In the genomic region with DNA sequence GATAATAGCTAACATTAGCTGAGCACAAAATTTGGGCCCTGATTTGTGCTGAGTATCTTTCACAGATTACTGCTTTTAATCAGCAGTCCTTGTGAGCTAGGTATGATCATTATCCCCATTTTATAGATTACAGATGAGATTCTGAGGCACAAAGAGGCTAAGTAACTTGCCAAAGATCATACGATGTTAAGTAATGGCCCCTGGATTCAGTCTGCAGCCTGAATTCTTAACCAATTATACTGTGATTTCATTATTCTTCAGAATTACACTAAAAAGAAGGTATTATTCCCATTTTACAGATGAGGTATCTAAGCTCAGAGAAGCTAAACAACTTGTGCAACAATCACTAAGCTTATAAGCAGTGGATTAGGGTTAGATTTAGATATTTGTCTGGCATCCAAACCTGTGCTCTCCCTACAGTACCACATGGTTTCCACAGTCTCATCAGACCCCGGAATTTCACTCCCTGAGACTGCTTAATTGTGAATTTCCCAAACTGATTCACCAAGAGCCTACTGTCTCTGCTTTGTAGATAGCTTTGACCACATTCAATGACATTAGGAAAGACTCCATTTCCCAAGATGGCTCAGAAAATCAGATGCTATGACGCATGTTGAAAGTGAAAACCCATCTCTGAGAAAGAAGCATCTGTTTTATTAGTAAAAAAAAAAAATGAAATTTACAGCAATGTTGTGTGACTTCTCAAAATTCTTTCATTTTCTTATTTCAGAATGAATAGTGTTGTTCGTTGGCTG, we compare ENCODE assay signal across 13 cellular contexts.
DNase-seq lines count a peak whose midpoint lies in the region; ATAC-seq, FAIRE-seq and TF ChIP-seq lines count a peak whose summit lies in the region.
"Had no signal": no experiment of that assay in that cellular context is flagged by ENCODE, and none has a peak within 500 bp of the region (broad histone marks: within the 10 kb centered on the region; RNA-seq: fewer than 3 reads in every experiment).

No MANE protein-coding gene starts in this region.

- H3K9me3 Mint-ChIP-seq in activated naive CD8-positive, alpha-beta T cell treated with anti-CD3 and anti-CD28 coated beads for 36 hours = no peaks in the 10 kb centered on the region
- H3K9me3 Mint-ChIP-seq in activated naive CD8-positive, alpha-beta T cell treated with anti-CD3 and anti-CD28 coated beads, Interleukin-2, amount 50 U/mL, for 24 hours = no peaks in the 10 kb centered on the region
- H3K9me3 Mint-ChIP-seq in endodermal cell = no peaks in the 10 kb centered on the region

- no peak for DNase-seq in activated naive CD8-positive, alpha-beta T cell treated with anti-CD3 and anti-CD28 coated beads for 36 hours
- no peak for DNase-seq in activated naive CD8-positive, alpha-beta T cell treated with anti-CD3 and anti-CD28 coated beads, Interleukin-2, amount 50 U/mL, for 24 hours
- DNase-seq in coronary artery (ENCODE audit: low spot score) (no peak), tibial artery (no peak), COLO668 (lab: John Stamatoyannopoulos, UW; ENCODE audit: unreplicated experiment) (no peak), D721Med (ENCODE audit: insufficient read length, low spot score) (no peak), endodermal cell (no peak)
- DNase-seq: effector memory CD4-positive, alpha-beta T cell; Karpas-422; stimulated activated CD4-positive, alpha-beta T cell treated with anti-CD3 and anti-CD28 coated beads, Interleukin-2, amount 100 ng/mL, for 24 hours had no signal

- TF ChIP-seq CTCF in coronary artery (IDR thresholded peaks at IDR 0.05) (no peak), tibial artery (IDR thresholded peaks at IDR 0.05) (no peak), D721Med (IDR thresholded peaks at IDR 0.05; ENCODE audit: insufficient read depth, missing control alignments) (no peak), endodermal cell (conservative IDR thresholded peaks at IDR 0.05) (no peak)

- no peak overlapping the region for H3K9ac ChIP-seq in endodermal cell (ENCODE audit: extremely low read depth, low read length, poor library complexity, severe bottlenecking)
- H3K9ac ChIP-seq: BLaER1 had no signal

- 94 to 100% methylated on average over 2 to 4 of the region's 4 CpGs for WGBS in endodermal cell (ENCODE audit: insufficient coverage in 1 of 2, insufficient read length in 1 of 2), 2 experiments

- peaks cover 14% of the 10 kb centered on the region for H3K4me1 Mint-ChIP-seq in activated naive CD8-positive, alpha-beta T cell treated with anti-CD3 and anti-CD28 coated beads for 36 hours
- H3K4me1 Mint-ChIP-seq in activated naive CD8-positive, alpha-beta T cell treated with anti-CD3 and anti-CD28 coated beads, Interleukin-2, amount 50 U/mL, for 24 hours = peaks cover 10% of the 10 kb centered on the region
- H3K4me1 Mint-ChIP-seq in endodermal cell = peaks cover 28% of the 10 kb centered on the region

- H3K36me3 ChIP-seq in tibial artery (no peaks in the 10 kb centered on the region), endodermal cell (ENCODE audit: control insufficient read depth, insufficient read depth, low read length) (no peaks in the 10 kb centered on the region)
- H3K36me3 ChIP-seq: BLaER1 had no signal

- ATAC-seq in activated naive CD8-positive, alpha-beta T cell treated with anti-CD3 and anti-CD28 coated beads, Interleukin-2, amount 50 U/mL, for 24 hours = no peak
- ATAC-seq in HG02884 (IDR thresholded peaks at IDR 0.05; ENCODE audit: unreplicated experiment) = peak; percentile 48

- peaks cover 9% of the 10 kb centered on the region for H3K27me3 Mint-ChIP-seq in activated naive CD8-positive, alpha-beta T cell treated with anti-CD3 and anti-CD28 coated beads for 36 hours
- H3K27me3 Mint-ChIP-seq in activated naive CD8-positive, alpha-beta T cell treated with anti-CD3 and anti-CD28 coated beads, Interleukin-2, amount 50 U/mL, for 24 hours = no peaks in the 10 kb centered on the region
- no peaks in the 10 kb centered on the region for H3K27me3 Mint-ChIP-seq in endodermal cell (ENCODE audit: insufficient read depth)

- H3K27ac ChIP-seq in coronary artery = peak overlapping the region; percentile 74 to 79
- H3K27ac ChIP-seq in tibial artery = peak overlapping the region; percentile 86 to 91
- H3K27ac ChIP-seq in endodermal cell (ENCODE audit: low read depth, low read length) = no peak overlapping the region
- H3K27ac ChIP-seq: BLaER1, RWPE1 had no signal

- H3K27ac Mint-ChIP-seq in activated naive CD8-positive, alpha-beta T cell treated with anti-CD3 and anti-CD28 coated beads for 36 hours = peak overlapping the region; percentile 3
- no peak overlapping the region for H3K27ac Mint-ChIP-seq in activated naive CD8-positive, alpha-beta T cell treated with anti-CD3 and anti-CD28 coated beads, Interleukin-2, amount 50 U/mL, for 24 hours
- no peak overlapping the region for H3K27ac Mint-ChIP-seq in endodermal cell

- H3K9me3 ChIP-seq in tibial artery (no peaks in the 10 kb centered on the region), endodermal cell (ENCODE audit: control insufficient read depth, low read length) (no peaks in the 10 kb centered on the region)
- H3K9me3 ChIP-seq: BLaER1 had no signal

- H3K27me3 ChIP-seq in tibial artery = no peaks in the 10 kb centered on the region
- H3K27me3 ChIP-seq in endodermal cell (ENCODE audit: control insufficient read depth, insufficient read depth, low read length, poor library complexity, severe bottlenecking) = no peaks in the 10 kb centered on the region
- H3K27me3 ChIP-seq: BLaER1 had no signal

- no peak for FAIRE-seq in D721Med (lab: Jason Lieb, UNC)

- no peaks in the 10 kb centered on the region for H3K36me3 Mint-ChIP-seq in activated naive CD8-positive, alpha-beta T cell treated with anti-CD3 and anti-CD28 coated beads for 36 hours
- H3K36me3 Mint-ChIP-seq in activated naive CD8-positive, alpha-beta T cell treated with anti-CD3 and anti-CD28 coated beads, Interleukin-2, amount 50 U/mL, for 24 hours (ENCODE audit: low read depth) = no peaks in the 10 kb centered on the region
- H3K36me3 Mint-ChIP-seq in endodermal cell (ENCODE audit: low read depth) = no peaks in the 10 kb centered on the region

- H3K4me3 ChIP-seq in coronary artery (peak overlapping the region; percentile 8), tibial artery (no peak overlapping the region), endodermal cell (ENCODE audit: low read length) (no peak overlapping the region)
- H3K4me3 ChIP-seq: BLaER1 had no signal

- H3K4me1 ChIP-seq in tibial artery (peaks cover 0 to 100% (median 71%) of the 10 kb centered on the region in 4 donors), endodermal cell (ENCODE audit: control insufficient read depth, insufficient read depth, low read length) (peaks cover 10% of the 10 kb centered on the region)

- H3K4me3 Mint-ChIP-seq in activated naive CD8-positive, alpha-beta T cell treated with anti-CD3 and anti-CD28 coated beads for 36 hours = no peak overlapping the region
- H3K4me3 Mint-ChIP-seq in activated naive CD8-positive, alpha-beta T cell treated with anti-CD3 and anti-CD28 coated beads, Interleukin-2, amount 50 U/mL, for 24 hours = no peak overlapping the region
- no peak overlapping the region for H3K4me3 Mint-ChIP-seq in endodermal cell

- intact Hi-C loops in tibial artery (cut with DNase I; ENCODE audit: low total_unique reads) = loop anchor here (10.0 kb wide), 1 partner anchor 123 kb away; no protein-coding TSS in a partner anchor
